1 cellular context compared by ENCODE assay signal in genomic region chr22:20636075-20636812, GRCh38.
A peak's percentile ranks its signal among the peaks of the same experiment; 100 is the strongest.
TF ChIP-seq lines count a peak whose summit lies in the region.

No MANE protein-coding gene starts in this region.

TF ChIP-seq in K562, 482 proteins besides CTCF, POLR2A, EP300 and RAD21 (continued from another document):
- TF ChIP-seq RCOR1 (IDR thresholded peaks at IDR 0.05; ENCODE audit: borderline replicate concordance in 1 of 2, low read depth in 2 of 2, low read length in 2 of 2) (no peak), ERF (CRISPR knock-in tag; IDR thresholded peaks at IDR 0.05) (no peak), ZNF444 (CRISPR knock-in tag; IDR thresholded peaks at IDR 0.05) (no peak), ELF4 (CRISPR knock-in tag; IDR thresholded peaks at IDR 0.05) (no peak), RBM17 (IDR thresholded peaks at IDR 0.05; ENCODE audit: borderline replicate concordance, low read depth, low read length) (no peak), TFAP4 (CRISPR knock-in tag; IDR thresholded peaks at IDR 0.05; ENCODE audit: borderline replicate concordance) (peak; percentile 25; the same call in 1 of the 2 replicates), RNF219 (CRISPR knock-in tag; IDR thresholded peaks at IDR 0.05) (no peak), SIN3A (IDR thresholded peaks at IDR 0.05; ENCODE audit: borderline replicate concordance in 2 of 2, control insufficient read depth in 1 of 2, low read depth in 2 of 2, low read length in 2 of 2) (no peak), PCBP2 (IDR thresholded peaks at IDR 0.05; ENCODE audit: low read depth, low read length, poor library complexity, severe bottlenecking) (no peak), HMGXB4 (CRISPR knock-in tag; IDR thresholded peaks at IDR 0.05) (0 out of 2 replicates have a peak, but pooled peaks have one; percentile 28), STAG1 (CRISPR knock-in tag; IDR thresholded peaks at IDR 0.05; ENCODE audit: borderline replicate concordance) (0 out of 2 replicates have a peak, but pooled peaks have one; percentile 8), TAL1 (IDR thresholded peaks at IDR 0.05) (no peak), HCFC1 (IDR thresholded peaks at IDR 0.05; ENCODE audit: low read depth, low read length) (no peak), ZNF57 (CRISPR knock-in tag; IDR thresholded peaks at IDR 0.05) (no peak), KDM5B (IDR thresholded peaks at IDR 0.05; ENCODE audit: insufficient replicate concordance, low read depth, low read length) (peak; percentile 10), MCM5 (IDR thresholded peaks at IDR 0.05; ENCODE audit: low read depth) (no peak), TCF3 (CRISPR knock-in tag; IDR thresholded peaks at IDR 0.05) (no peak), MTF1 (CRISPR knock-in tag; IDR thresholded peaks at IDR 0.05; ENCODE audit: borderline replicate concordance) (no peak), ATF3 (IDR thresholded peaks at IDR 0.05) (no peak), ATF3 (CRISPR knock-in tag; conservative IDR thresholded peaks at IDR 0.05) (no peak), ZNF253 (CRISPR knock-in tag; conservative IDR thresholded peaks at IDR 0.05) (peak; percentile 54; the same call in 1 of the 2 replicates), ZNF263 (CRISPR knock-in tag; IDR thresholded peaks at IDR 0.05; ENCODE audit: borderline replicate concordance) (no peak), IRF9 (tag; IDR thresholded peaks at IDR 0.05) (no peak), CBFB (CRISPR knock-in tag; IDR thresholded peaks at IDR 0.05) (peak; percentile 61; the same call in 1 of the 2 replicates), PHTF2 (CRISPR knock-in tag; IDR thresholded peaks at IDR 0.05) (no peak), ZNF324 (CRISPR knock-in tag; IDR thresholded peaks at IDR 0.05) (no peak), MYC (IDR thresholded peaks at IDR 0.05; ENCODE audit: low read depth, low read length) (no peak), MYC (CRISPR knock-in tag; IDR thresholded peaks at IDR 0.05; ENCODE audit: borderline replicate concordance, low read depth) (no peak), GABPB1 (CRISPR knock-in tag; IDR thresholded peaks at IDR 0.05) (0 out of 2 replicates have a peak, but pooled peaks have one; percentile 23), MED1 (CRISPR knock-in tag; IDR thresholded peaks at IDR 0.05; ENCODE audit: borderline replicate concordance) (no peak; the same call in 1 of the 2 replicates)
